ENCODE assay signal across 8 cellular contexts in the genomic region with DNA sequence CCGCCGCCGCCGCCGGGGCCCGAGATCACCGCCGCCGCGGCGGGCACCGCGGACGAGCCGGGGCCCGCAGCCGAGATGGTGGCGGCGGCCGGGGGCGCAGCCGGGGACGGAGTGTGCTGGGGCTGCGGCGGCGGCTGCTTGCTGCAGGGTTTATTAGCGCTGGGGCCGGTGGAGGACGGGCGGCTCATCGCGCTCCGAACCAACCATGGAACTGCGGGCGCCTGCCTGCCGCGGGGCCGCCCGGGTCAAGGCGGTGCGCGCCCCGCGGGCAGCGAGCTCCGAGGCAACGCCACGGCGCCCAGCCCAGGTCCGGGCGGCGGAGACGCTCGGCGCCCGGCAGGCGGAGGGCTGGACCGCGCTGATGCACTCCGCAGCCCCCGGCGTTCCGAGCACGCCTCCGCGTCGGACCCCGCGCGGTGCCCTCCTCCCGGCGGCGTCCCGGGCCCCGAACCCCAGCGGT. TPM values are rescaled to one million over a fixed set of nuclear protein-coding genes. Genes with fewer than 3 reads are reported as not detected.
DNase-seq lines count a peak whose midpoint lies in the region; ATAC-seq and TF ChIP-seq lines count a peak whose summit lies in the region.

No MANE protein-coding gene starts in this region.

- H4K12ac ChIP-seq in trophoblast cell (ENCODE audit: low read depth, low read length) = peak overlapping the region; percentile 92

- TF ChIP-seq CTCF in AG04449 (IDR thresholded peaks at IDR 0.05; ENCODE audit: insufficient read depth, low read length, missing control alignments) (no peak), LNCaP clone FGC (IDR thresholded peaks at IDR 0.05; ENCODE audit: control insufficient read depth, extremely low read depth, insufficient read depth) (no peak), endodermal cell (conservative IDR thresholded peaks at IDR 0.05) (no peak)

- H3K79me1 ChIP-seq in trophoblast cell (ENCODE audit: low read length) = peaks cover 20% of the 10 kb centered on the region

- no peak overlapping the region for H3K23ac ChIP-seq in trophoblast cell (ENCODE audit: low read length)

- POLR2A ChIA-PET in AG04449 (lab: Yijun Ruan, JAX) = interaction anchor here (1.0 to 1.9 kb wide), 9 partner anchors 10 to 217 kb away, joined by 3 to 12 read pairs (median 5); a partner anchor contains a TSS

- no peak overlapping the region for H2AK5ac ChIP-seq in trophoblast cell (ENCODE audit: low read length)

- peak overlapping the region; percentile 78 for H2BK120ac ChIP-seq in trophoblast cell (ENCODE audit: insufficient read depth, low read length, poor library complexity)

- H3K27ac Mint-ChIP-seq in endodermal cell = no peak overlapping the region

- peak overlapping the region; percentile 84 for H3K4me2 ChIP-seq in trophoblast cell (ENCODE audit: low read length)

- peak overlapping the region; percentile 89 for H3K4me3 ChIP-seq in AG04449 (ENCODE audit: low read depth, low read length)
- H3K4me3 ChIP-seq in LNCaP clone FGC (ENCODE audit: low read depth, low read length) = peak overlapping the region; percentile 59
- H3K4me3 ChIP-seq in endodermal cell (ENCODE audit: low read length) = peak overlapping the region; percentile 88
- peak overlapping the region; percentile 94 for H3K4me3 ChIP-seq in trophoblast cell (ENCODE audit: low read depth, low read length)

- 0% methylated on average over 23 to 76 of the region's 76 CpGs for WGBS in endodermal cell (ENCODE audit: insufficient coverage in 1 of 2, insufficient read length in 1 of 2), 2 experiments
- WGBS in trophoblast cell (ENCODE audit: extremely low coverage, insufficient coverage, insufficient read length) = no CpG with 5 or more reads among the region's 76 CpGs

- H3K4me1 Mint-ChIP-seq in endodermal cell = peaks cover 39% of the 10 kb centered on the region

- H3K9me3 Mint-ChIP-seq in endodermal cell = no peaks in the 10 kb centered on the region

- H3K9me3 ChIP-seq in endodermal cell (ENCODE audit: control insufficient read depth, low read length) = no peaks in the 10 kb centered on the region
- H3K9me3 ChIP-seq in trophoblast cell (ENCODE audit: insufficient read depth, low read depth, low read length) = no peaks in the 10 kb centered on the region

- ATAC-seq in GM19455 (IDR thresholded peaks at IDR 0.05; ENCODE audit: unreplicated experiment) = peak; percentile 3

- no peaks in the 10 kb centered on the region for H3K36me3 Mint-ChIP-seq in endodermal cell (ENCODE audit: low read depth)

- peak overlapping the region; percentile 92 for H3K4ac ChIP-seq in trophoblast cell (ENCODE audit: low read depth, low read length)

- H3K18ac ChIP-seq in trophoblast cell (ENCODE audit: low read length) = peak overlapping the region; percentile 86

- CTCF ChIA-PET in AG04449 (lab: Yijun Ruan, JAX) = interaction anchor here (0.6 to 5.8 kb wide), 8 partner anchors 10 to 159 kb away, joined by 3 to 53 read pairs (median 5); a partner anchor contains a TSS

- peak overlapping the region; percentile 80 for H2AFZ ChIP-seq in trophoblast cell (ENCODE audit: insufficient read depth, low read length, poor library complexity)

- peak overlapping the region; percentile 91 for H3K14ac ChIP-seq in trophoblast cell (ENCODE audit: low read length)

- H3K9ac ChIP-seq in endodermal cell (ENCODE audit: extremely low read depth, low read length, poor library complexity, severe bottlenecking) = peak overlapping the region; percentile 36
- peak overlapping the region; percentile 95 for H3K9ac ChIP-seq in trophoblast cell (ENCODE audit: low read length)

- DNase-seq in AG04449 (ENCODE audit: low read depth, low spot score) = no peak
- DNase-seq in LNCaP clone FGC (ENCODE audit: low read depth) = no peak
- no peak for DNase-seq in endodermal cell
- DNase-seq in trophoblast cell = no peak
- no peak for DNase-seq in pons (ENCODE audit: low spot score)
- DNase-seq in activated effector memory CD4-positive, alpha-beta T cell treated with anti-CD3 and anti-CD28 coated beads, Interleukin-2, amount 50 U/mL, for 16 hours = no peak
- DNase-seq in CD1c-positive myeloid dendritic cell (ENCODE audit: extremely low spot score) = no peak

- H2BK12ac ChIP-seq in trophoblast cell (ENCODE audit: low read length) = peak overlapping the region; percentile 23

- peaks cover 6% of the 10 kb centered on the region for H3K36me3 ChIP-seq in endodermal cell (ENCODE audit: control insufficient read depth, insufficient read depth, low read length)
- peaks cover 0 to 6% of the 10 kb centered on the region in 2 experiments for H3K36me3 ChIP-seq in trophoblast cell (ENCODE audit: control insufficient read depth in 1 of 2, insufficient read depth in 2 of 2, low read length in 2 of 2)

- H3K27me3 Mint-ChIP-seq in endodermal cell (ENCODE audit: insufficient read depth) = peaks cover 10% of the 10 kb centered on the region

- no peak overlapping the region for H3K27ac ChIP-seq in endodermal cell (ENCODE audit: low read depth, low read length)
- peak overlapping the region; percentile 97 for H3K27ac ChIP-seq in trophoblast cell (ENCODE audit: low read depth, low read length)

- H3K79me2 ChIP-seq in trophoblast cell (ENCODE audit: control insufficient read depth, insufficient read depth, low read length, poor library complexity) = peaks cover 21% of the 10 kb centered on the region

- peak overlapping the region; percentile 91 for H4K8ac ChIP-seq in trophoblast cell (ENCODE audit: low read depth, low read length)

- peak overlapping the region; percentile 88 for H2BK5ac ChIP-seq in trophoblast cell (ENCODE audit: low read depth, low read length, poor library complexity)

- peak overlapping the region; percentile 84 for H3K4me3 Mint-ChIP-seq in endodermal cell

- H3K27me3 ChIP-seq in endodermal cell (ENCODE audit: control insufficient read depth, insufficient read depth, low read length, poor library complexity, severe bottlenecking) (peaks cover 4% of the 10 kb centered on the region), trophoblast cell (ENCODE audit: insufficient read depth, low read length) (no peaks in the 10 kb centered on the region)

- H4K91ac ChIP-seq in trophoblast cell (ENCODE audit: low read depth, low read length) = peak overlapping the region; percentile 95

- H3K4me1 ChIP-seq in endodermal cell (ENCODE audit: control insufficient read depth, insufficient read depth, low read length) = no peaks in the 10 kb centered on the region
- H3K4me1 ChIP-seq in trophoblast cell (ENCODE audit: control insufficient read depth in 1 of 2, insufficient read depth in 2 of 2, low read length in 2 of 2) = peaks cover 10 to 12% of the 10 kb centered on the region in 2 experiments

RNA-seq across cellular contexts. Expression of a gene that starts 0.3 kb away (rescaled TPM):
- total RNA-seq in endodermal cell = 10 to 100 TPM; 15.6 to 19.2 TPM
- polyA plus RNA-seq in endodermal cell (2013, experiment 1 of 2) = 14.4 TPM
- 12.8 TPM for polyA plus RNA-seq in endodermal cell (2013, experiment 2 of 2)
- polyA plus RNA-seq in trophoblast cell (2013) = 85.5 and 90.6 TPM in 2 replicates

RNA-seq across cellular contexts. Expression of a gene that starts 59.0 kb away (rescaled TPM):
- under 1 TPM in 1 of 2 donors, not detected in 1; 0.42 TPM for total RNA-seq in endodermal cell
- not detected for polyA plus RNA-seq in endodermal cell (2013, experiment 1 of 2)
- not detected for polyA plus RNA-seq in endodermal cell (2013, experiment 2 of 2)
- 0.03 and 0.06 TPM in 2 replicates for polyA plus RNA-seq in trophoblast cell (2013)
